24 cellular contexts compared by ENCODE assay signal in the genomic region with DNA sequence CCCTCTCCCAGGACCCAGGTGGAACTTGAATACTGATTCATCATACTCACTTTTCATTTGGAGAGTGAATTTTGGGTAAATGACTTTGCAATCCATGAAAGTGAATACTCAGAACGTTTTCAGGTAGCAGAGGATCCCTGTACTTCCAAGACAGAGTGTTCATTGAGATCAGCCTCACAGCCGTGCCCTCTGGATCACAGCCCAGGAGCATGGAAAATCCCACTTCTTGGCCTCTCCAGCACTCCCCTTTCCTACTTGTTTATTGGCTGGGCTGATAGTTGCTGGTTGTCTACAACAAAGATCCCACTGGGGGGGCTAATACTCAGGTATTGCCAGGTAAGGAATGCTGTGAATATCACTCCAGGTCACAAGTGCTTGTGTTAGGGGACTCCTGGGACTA. TPM values are rescaled to one million over a fixed set of nuclear protein-coding genes. Genes with fewer than 3 reads are reported as not detected.
DNase-seq lines count a peak whose midpoint lies in the region; ATAC-seq, FAIRE-seq and TF ChIP-seq lines count a peak whose summit lies in the region.
"Had no signal": no experiment of that assay in that cellular context is flagged by ENCODE, and none has a peak within 500 bp of the region (broad histone marks: within the 10 kb centered on the region; RNA-seq: fewer than 3 reads in every experiment).

No MANE protein-coding gene starts in this region.

- H3K27me3 ChIP-seq in Panc1 (ENCODE audit: control insufficient read depth, insufficient read depth, low read length) = no peaks in the 10 kb centered on the region
- H3K27me3 ChIP-seq: MG63, Peyer's patch had no signal

- TF ChIP-seq CTCF in Panc1 (IDR thresholded peaks at IDR 0.05) = no peak

- TF ChIP-seq POLR2A in GM12892 (IDR thresholded peaks at IDR 0.05; ENCODE audit: low read depth, low read length) = no peak

- no TSS peak for BruUV-seq in Panc1 (replicated peaks; lab: Mats Ljungman, UMichigan)

- CTCF ChIA-PET in Panc1 (lab: Charles Lee) = no interaction called here

- no peak for FAIRE-seq in GM12892 (lab: Jason Lieb, UNC)

- no peak for ATAC-seq in Panc1
- no peak for ATAC-seq in HG03460 (IDR thresholded peaks at IDR 0.05; ENCODE audit: unreplicated experiment)
- ATAC-seq in HG02840 (IDR thresholded peaks at IDR 0.05; ENCODE audit: low FRiP score, unreplicated experiment) = no peak

- POLR2A ChIA-PET in Panc1 (lab: Charles Lee) = no interaction called here

- no peak overlapping the region for H3K4me3 ChIP-seq in Panc1 (ENCODE audit: low read depth in 2 of 2, low read length in 2 of 2)
- H3K4me3 ChIP-seq: MG63, Peyer's patch had no signal

- in situ Hi-C loops in Panc1 (cut with HindIII; ENCODE audit: low pct_unique_long_range_greater_than_20kb, low sequenced_read_pairs) = no loop called here

- intact Hi-C loops in Panc1 (cut with micrococcal nuclease; ENCODE audit: unreplicated experiment) = no loop called here

- H3K36me3 ChIP-seq in Panc1 (ENCODE audit: control insufficient read depth, insufficient read depth, low read length) = no peaks in the 10 kb centered on the region
- H3K36me3 ChIP-seq: MG63, Peyer's patch had no signal

- H3K4me1 ChIP-seq in Panc1 (ENCODE audit: control insufficient read depth, insufficient read depth, low read length) = peaks cover 21% of the 10 kb centered on the region
- H3K4me1 ChIP-seq: Peyer's patch had no signal

- peak overlapping the region; percentile 52; the same call in 1 of the 2 replicates for H3K27ac ChIP-seq in Panc1 (ENCODE audit: low read length)
- H3K27ac ChIP-seq: Peyer's patch had no signal

- no peak for DNase-seq in Panc1 (ENCODE audit: low read depth, low spot score)
- DNase-seq in cerebellum (ENCODE audit: low spot score) = peak; percentile 77
- DNase-seq in midbrain (lab: John Stamatoyannopoulos, UW) = peak; percentile 15
- DNase-seq in NAMALWA (ENCODE audit: low spot score) = no peak
- DNase-seq in GM12892 (ENCODE audit: insufficient read length) = no peak
- DNase-seq: Caco-2; CD4-positive, alpha-beta memory T cell; DMS79; EL; GF-D8; H7; IMR-90; KG1; MG63; NCI-H1417 treated with DMSO at 0.1 percent for 48 hours; NCI-H1694 treated with DMSO at 0.1 percent for 48 hours; NCI-H2081; NCI-H2227 treated with DMSO at 0.1 percent for 48 hours; NCI-H510A; Peyer's patch; SHP77 treated with DMSO at 0.1 percent for 48 hours had no signal

- H3K9me3 ChIP-seq in Panc1 (ENCODE audit: control insufficient read depth, insufficient read depth, low read depth, low read length) = peaks cover 4% of the 10 kb centered on the region; the same call in 1 of the 2 replicates

RNA-seq across cellular contexts. Expression of a gene that starts 5.9 kb away (rescaled TPM):
- total RNA-seq in Panc1 (2021; ENCODE audit: unreplicated experiment) (0.36 TPM), cerebellum (7.7 TPM)
- polyA plus RNA-seq in Panc1 (2012; ENCODE audit: insufficient read length) = 0.64 TPM
- polyA plus RNA-seq in GM12892 (2012; ENCODE audit: missing spikeins) = 0.83 TPM
- total RNA-seq: A673, Caco-2, Peyer's patch had no signal

RNA-seq across cellular contexts. Expression of a gene that starts 17.4 kb away (rescaled TPM):
- total RNA-seq in Panc1 (2021; ENCODE audit: unreplicated experiment) = 207 TPM
- polyA plus RNA-seq in Panc1 (2012; ENCODE audit: insufficient read length) = 160 TPM
- 43.4 TPM for total RNA-seq in cerebellum
- polyA plus RNA-seq in GM12892 (2012; ENCODE audit: missing spikeins) = 37.2 TPM

RNA-seq across cellular contexts. Expression of a gene that starts 42.3 kb away (rescaled TPM):
- not detected for total RNA-seq in Panc1 (2021; ENCODE audit: unreplicated experiment)
- not detected for polyA plus RNA-seq in Panc1 (2012; ENCODE audit: insufficient read length)
- total RNA-seq in cerebellum = not detected
- polyA plus RNA-seq in GM12892 (2012; ENCODE audit: missing spikeins) = not detected
- total RNA-seq: A673; CD4-positive, alpha-beta memory T cell; IMR-90; Peyer's patch had no signal
- polyA plus RNA-seq: CD4-positive, alpha-beta memory T cell had no signal

Comparison
In these comparisons a context has a peak if more than half of its experiments do, and no peak if none do; other contexts are left out.
1. DNase-seq: peak in cerebellum (single experiment) and midbrain (single experiment); none in Panc1 (single experiment), NAMALWA (single experiment) and GM12892 (single experiment).